In genomic region chr1:100440075-100440809, GRCh38 we compare ENCODE assay signal across 8 cellular contexts.
DNase-seq lines count a peak whose midpoint lies in the region; ATAC-seq and TF ChIP-seq lines count a peak whose summit lies in the region.

No MANE protein-coding gene starts in this region.

- TF ChIP-seq CTCF in GM20000 (IDR thresholded peaks at IDR 0.05; ENCODE audit: extremely low read depth, missing control alignments), result no peak
- no peak for TF ChIP-seq CTCF in adrenal gland (IDR thresholded peaks at IDR 0.05)
- TF ChIP-seq CTCF in osteocyte (IDR thresholded peaks at IDR 0.05), result no peak

- H3K27ac ChIP-seq in adrenal gland, result no peak overlapping the region

- no peaks in the 10 kb centered on the region for H3K9me3 ChIP-seq in adrenal gland (replicated peaks in 1 of 3)

- no peaks in the 10 kb centered on the region for H3K4me1 ChIP-seq in adrenal gland (replicated peaks in 1 of 2)

- intact Hi-C loops in adrenal gland (cut with DNase I), result no loop called here

- no peak overlapping the region for H3K4me3 Mint-ChIP-seq in osteocyte (ENCODE audit: unreplicated experiment)

- no peak overlapping the region for H3K4me3 ChIP-seq in adrenal gland

- DNase-seq in GM20000 (ENCODE audit: low spot score) (peak; percentile 26), T-helper 9 cell (peak; percentile 68), adrenal gland (no peak), osteocyte (ENCODE audit: extremely low spot score, unreplicated experiment) (no peak), nucleus accumbens (lab: John Stamatoyannopoulos, UW) (no peak)
- peak; percentile 88 for DNase-seq in central memory CD4-positive, alpha-beta T cell
- peak; percentile 56 to 59 for DNase-seq in stimulated activated CD4-positive, alpha-beta T cell treated with anti-CD3 and anti-CD28 coated beads, Interleukin-2, amount 100 ng/mL, for 48 hours

- ATAC-seq in GM18505 (IDR thresholded peaks at IDR 0.05; ENCODE audit: unreplicated experiment), result no peak

- no peaks in the 10 kb centered on the region for H3K9me3 Mint-ChIP-seq in osteocyte (ENCODE audit: unreplicated experiment)

- peaks cover 1% of the 10 kb centered on the region for H3K36me3 Mint-ChIP-seq in osteocyte (ENCODE audit: unreplicated experiment)

- TF ChIP-seq POLR2A in adrenal gland (IDR thresholded peaks at IDR 0.05), result no peak
- TF ChIP-seq POLR2A in GM18505 (IDR thresholded peaks at IDR 0.05; ENCODE audit: borderline replicate concordance, extremely low read depth, insufficient read depth, insufficient read length), result no peak

- no peaks in the 10 kb centered on the region for H3K27me3 Mint-ChIP-seq in osteocyte (ENCODE audit: unreplicated experiment)

- 59 to 64% (median 62%) methylated on average over 4 of the region's 4 CpGs for WGBS in adrenal gland, 4 donors

- H3K27ac Mint-ChIP-seq in osteocyte (ENCODE audit: unreplicated experiment), result no peak overlapping the region

- no peaks in the 10 kb centered on the region for H3K36me3 ChIP-seq in adrenal gland (replicated peaks in 1 of 2)

- no peaks in the 10 kb centered on the region for H3K27me3 ChIP-seq in adrenal gland

- no peaks in the 10 kb centered on the region for H3K4me1 Mint-ChIP-seq in osteocyte (ENCODE audit: unreplicated experiment)

Comparison
In these comparisons a context has a peak if more than half of its experiments do, and no peak if none do; other contexts are left out.
1. DNase-seq: peak in GM20000 (single experiment), T-helper 9 cell (single experiment), central memory CD4-positive, alpha-beta T cell (single experiment) and stimulated activated CD4-positive, alpha-beta T cell treated with anti-CD3 and anti-CD28 coated beads, Interleukin-2, amount 100 ng/mL, for 48 hours (2 of 2); none in adrenal gland (0 of 7), osteocyte (single experiment) and nucleus accumbens (0 of 56).